In the genomic region with DNA sequence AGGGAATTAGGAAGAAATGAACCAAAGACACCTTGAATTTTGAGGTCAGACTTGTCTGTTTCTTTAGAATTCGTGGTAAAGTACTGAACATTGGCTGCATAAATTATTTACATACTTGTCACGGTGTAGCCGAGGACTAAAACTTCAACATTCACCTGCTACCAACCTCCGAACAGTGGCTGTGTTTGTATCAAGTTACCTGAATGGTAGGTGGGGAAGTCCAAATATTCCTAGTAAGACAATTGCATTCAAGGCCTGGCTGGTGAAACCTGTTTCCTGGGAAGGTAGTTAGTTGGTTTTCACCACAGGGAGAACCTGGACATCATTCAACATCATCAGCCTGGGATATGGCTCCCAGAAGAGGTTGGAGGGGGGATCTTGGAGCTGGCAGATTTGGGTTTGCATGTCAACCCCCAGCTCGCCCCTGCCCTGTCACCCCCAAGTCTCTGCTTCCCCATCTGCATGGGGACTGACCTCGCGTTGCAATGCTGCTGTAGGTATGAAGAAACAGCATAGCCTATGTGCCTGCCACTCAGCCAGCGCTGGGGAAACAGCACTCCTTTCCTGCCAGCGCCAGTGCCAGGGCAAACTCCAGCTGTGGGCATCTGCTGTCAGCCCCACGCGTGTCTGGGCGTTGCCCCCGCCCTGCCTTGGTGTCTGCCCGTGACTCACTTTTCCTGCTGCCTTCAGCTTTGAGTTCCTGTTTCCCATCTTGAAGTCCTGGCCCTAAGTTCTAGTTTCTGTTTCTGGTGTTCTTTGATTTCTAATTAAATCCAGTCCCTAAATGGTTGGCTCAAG, we compare ENCODE assay signal across 8 cellular contexts. TPM values are rescaled to one million over a fixed set of nuclear protein-coding genes. Genes with fewer than 3 reads are reported as not detected.
DNase-seq lines count a peak whose midpoint lies in the region; ATAC-seq and FAIRE-seq lines count a peak whose summit lies in the region.

No MANE protein-coding gene starts in this region.

- H3K27ac Mint-ChIP-seq in activated naive CD4-positive, alpha-beta T cell treated with anti-CD3 and anti-CD28 coated beads for 36 hours: no peak overlapping the region
- peak overlapping the region in 2 of 6 donors; percentile 21 to 35 for H3K27ac Mint-ChIP-seq in immature natural killer cell

- no peaks in the 10 kb centered on the region for H3K36me3 Mint-ChIP-seq in activated naive CD4-positive, alpha-beta T cell treated with anti-CD3 and anti-CD28 coated beads for 36 hours (ENCODE audit: low read depth)
- no peaks in the 10 kb centered on the region for H3K36me3 Mint-ChIP-seq in immature natural killer cell

- intact Hi-C loops in activated naive CD4-positive, alpha-beta T cell treated with anti-CD3 and anti-CD28 coated beads for 36 hours (cut with micrococcal nuclease): no loop called here

- CTCF ChIA-PET in activated naive CD4-positive, alpha-beta T cell treated with anti-CD3 and anti-CD28 coated beads for 36 hours (lab: Charles Lee): interaction anchor here (0.7 kb wide), 1 partner anchor 13 kb away, joined by 3 read pairs; a partner anchor contains a TSS

- no peak for ATAC-seq in HG03039 (IDR thresholded peaks at IDR 0.05; ENCODE audit: unreplicated experiment)

- no peaks in the 10 kb centered on the region for H3K27me3 Mint-ChIP-seq in activated naive CD4-positive, alpha-beta T cell treated with anti-CD3 and anti-CD28 coated beads for 36 hours (ENCODE audit: low read depth)
- H3K27me3 Mint-ChIP-seq in immature natural killer cell (ENCODE audit: low read depth in 3 of 3): peaks cover 0 to 2% (median 0%) of the 10 kb centered on the region in 3 donors

- peaks cover 24% of the 10 kb centered on the region for H3K4me1 Mint-ChIP-seq in activated naive CD4-positive, alpha-beta T cell treated with anti-CD3 and anti-CD28 coated beads for 36 hours (ENCODE audit: low read depth)
- H3K4me1 Mint-ChIP-seq in immature natural killer cell: peaks cover 6% of the 10 kb centered on the region in 2 donors

- no peak for FAIRE-seq in GM19239 (lab: Jason Lieb, UNC)

- no peaks in the 10 kb centered on the region for H3K9me3 Mint-ChIP-seq in activated naive CD4-positive, alpha-beta T cell treated with anti-CD3 and anti-CD28 coated beads for 36 hours
- H3K9me3 Mint-ChIP-seq in immature natural killer cell: no peaks in the 10 kb centered on the region

- H3K4me3 Mint-ChIP-seq in activated naive CD4-positive, alpha-beta T cell treated with anti-CD3 and anti-CD28 coated beads for 36 hours: no peak overlapping the region
- peak overlapping the region in 1 of 5 donors; percentile 12 for H3K4me3 Mint-ChIP-seq in immature natural killer cell

- DNase-seq in GM19239 (ENCODE audit: insufficient read length, low spot score) (peak; percentile 40), LoVo (ENCODE audit: low spot score) (peak; percentile 8), immature natural killer cell (peak in 2 of 3 donors; percentile 4 to 6), stromal cell of bone marrow (ENCODE audit: low read depth) (peak; percentile 35), NCI-H524 (lab: John Stamatoyannopoulos, UW) (no peak), GF-D8 (lab: John Stamatoyannopoulos, UW) (no peak)
- DNase-seq in activated naive CD4-positive, alpha-beta T cell treated with anti-CD3 and anti-CD28 coated beads for 36 hours: peak; percentile 52

RNA-seq across cellular contexts. Expression of a gene that starts 12.7 kb away (rescaled TPM):
- total RNA-seq in activated naive CD4-positive, alpha-beta T cell treated with anti-CD3 and anti-CD28 coated beads for 36 hours: 10 to 100 TPM; 66.7 to 69.3 TPM
- polyA plus RNA-seq in immature natural killer cell: 10 to 100 TPM in 2 of 3 donors, 1 to 10 TPM in 1; 4.7 to 35.8 (median 13.3) TPM

RNA-seq across cellular contexts. Expression of a gene that starts 44.0 kb away (rescaled TPM):
- total RNA-seq in activated naive CD4-positive, alpha-beta T cell treated with anti-CD3 and anti-CD28 coated beads for 36 hours: 10 to 100 TPM; 98.3 to 98.9 TPM
- polyA plus RNA-seq in immature natural killer cell: 10 to 100 TPM; 10.5 to 22.5 (median 18.3) TPM

Comparison
In these comparisons a context has a peak if more than half of its experiments do, and no peak if none do; other contexts are left out.
1. DNase-seq: peak in GM19239 (single experiment), LoVo (single experiment), activated naive CD4-positive, alpha-beta T cell treated with anti-CD3 and anti-CD28 coated beads for 36 hours (single experiment), immature natural killer cell (2 of 3) and stromal cell of bone marrow (single experiment); none in NCI-H524 (0 of 2) and GF-D8 (single experiment).